ENCODE assay signal across 8 cellular contexts in the genomic region with DNA sequence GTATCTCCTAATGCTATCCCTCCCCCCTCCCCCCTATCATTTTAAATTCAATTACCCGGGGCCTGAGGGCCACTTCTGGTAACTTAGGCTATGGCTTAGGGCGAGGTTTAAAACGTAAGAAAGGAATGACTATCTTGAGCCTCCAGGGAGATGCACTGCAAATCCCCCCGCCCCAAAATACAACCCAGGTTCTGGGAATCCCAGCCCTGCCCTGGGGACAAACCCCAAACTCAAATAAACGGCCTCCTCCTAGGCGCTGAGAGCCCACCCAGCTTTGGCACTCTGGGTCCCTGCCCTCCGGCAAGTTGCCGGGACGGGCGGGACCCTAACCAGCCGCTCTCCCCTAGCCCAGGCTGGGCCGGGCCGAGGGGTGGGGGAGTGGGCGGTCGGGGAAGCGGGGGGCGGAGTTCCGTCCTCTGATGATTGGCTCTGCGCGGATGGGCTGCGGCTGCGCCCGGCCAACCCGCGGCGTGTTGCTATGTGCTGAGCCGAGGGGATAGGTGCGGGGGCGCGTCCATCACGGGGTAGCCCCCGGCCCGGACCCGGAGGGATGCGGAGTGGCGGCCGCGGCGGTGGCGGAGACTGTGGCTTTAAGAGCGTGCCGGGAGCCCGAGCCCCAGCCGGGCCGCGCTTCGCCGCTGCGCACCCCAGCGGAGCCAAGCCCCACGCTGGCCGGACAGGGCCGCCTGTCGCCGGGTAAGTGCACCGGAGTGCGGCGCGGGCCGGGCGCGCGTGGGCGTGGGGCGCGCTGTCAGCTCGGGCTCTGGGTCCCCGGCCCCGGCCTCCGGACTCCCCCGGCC. TPM values are rescaled to one million over a fixed set of nuclear protein-coding genes. Genes with fewer than 3 reads are reported as not detected.
A peak's percentile ranks its signal among the peaks of the same experiment; 100 is the strongest.
DNase-seq lines count a peak whose midpoint lies in the region; ATAC-seq lines count a peak whose summit lies in the region.

A gene with protein sequence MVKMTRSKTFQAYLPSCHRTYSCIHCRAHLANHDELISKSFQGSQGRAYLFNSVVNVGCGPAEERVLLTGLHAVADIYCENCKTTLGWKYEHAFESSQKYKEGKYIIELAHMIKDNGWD (plus strand): TSS at position 527 of the 800 bp plus-strand sequence. CDS start 21,755 bp downstream, outside the sequence.

- no peaks in the 10 kb centered on the region for H3K36me3 Mint-ChIP-seq in activated naive CD8-positive, alpha-beta T cell

- no peaks in the 10 kb centered on the region for H3K27me3 Mint-ChIP-seq in activated naive CD8-positive, alpha-beta T cell

- DNase-seq in GM04503 (ENCODE audit: low read depth), result peak; percentile 53
- DNase-seq in NCI-H1105 treated with DMSO at 0.1 percent for 48 hours (lab: John Stamatoyannopoulos, UW), result peak; percentile 81
- peak; percentile 73 for DNase-seq in SKM-1 (lab: John Stamatoyannopoulos, UW; ENCODE audit: unreplicated experiment)
- peak; percentile 93 for DNase-seq in glomerular visceral epithelial cell (ENCODE audit: extremely low spot score)
- peak; percentile 94 for DNase-seq in occipital lobe (lab: John Stamatoyannopoulos, UW)
- peak; percentile 95 for DNase-seq in superior temporal gyrus (ENCODE audit: extremely low spot score)

- peak; percentile 95 for ATAC-seq in HG02610 (IDR thresholded peaks at IDR 0.05; ENCODE audit: unreplicated experiment)

- H3K4me3 Mint-ChIP-seq in activated naive CD8-positive, alpha-beta T cell, result peak within 1 kb of the TSS; percentile 93

- H3K9me3 Mint-ChIP-seq in activated naive CD8-positive, alpha-beta T cell (ENCODE audit: low read depth), result no peaks in the 10 kb centered on the region

- peak within 1 kb of the TSS; percentile 88 for H3K27ac Mint-ChIP-seq in activated naive CD8-positive, alpha-beta T cell

- peaks cover 77% of the 10 kb centered on the region for H3K4me1 Mint-ChIP-seq in activated naive CD8-positive, alpha-beta T cell (ENCODE audit: low read depth)

RNA-seq across cellular contexts. Expression of the gene that starts here (rescaled TPM):
- total RNA-seq in occipital lobe, result 8.9 TPM

Comparison
In these comparisons a context has a peak if more than half of its experiments do, and no peak if none do; other contexts are left out.
1. Peak in every context shown above with its lines: DNase-seq and ATAC-seq.